In genomic region chr6:73461537-73462350, GRCh38 we compare ENCODE assay signal across 8 cellular contexts. TPM values are rescaled to one million over a fixed set of nuclear protein-coding genes. Genes with fewer than 3 reads are reported as not detected.
DNase-seq lines count a peak whose midpoint lies in the region; ATAC-seq and TF ChIP-seq lines count a peak whose summit lies in the region.

MTO1 (plus strand) TSS chr6:73461737; CDS start chr6:73461855, 118 bp downstream.

- H3K27me3 Mint-ChIP-seq in WTC11 (ENCODE audit: low read depth): no peaks in the 10 kb centered on the region
- H3K27me3 Mint-ChIP-seq in immature natural killer cell (ENCODE audit: low read depth in 3 of 3): peaks cover 9 to 14% (median 10%) of the 10 kb centered on the region in 3 donors

- H3K4me1 ChIP-seq in spleen: peaks cover 0 to 74% (median 52%) of the 10 kb centered on the region in 6 donors

- H3K4me3 Mint-ChIP-seq in WTC11 (peak within 1 kb of the TSS; percentile 98), immature natural killer cell (peak within 1 kb of the TSS; percentile 86 to 100 (median 93))

- H3K27ac Mint-ChIP-seq in WTC11 (peak within 1 kb of the TSS; percentile 97), immature natural killer cell (peak within 1 kb of the TSS; percentile 91 to 100 (median 96))

- H3K9me3 ChIP-seq in spleen: no peaks in the 10 kb centered on the region

- intact Hi-C loops in spleen (cut with DNase I; ENCODE audit: low total_unique reads): loop anchor here (10.0 kb wide), 1 partner anchor 53 kb away; no protein-coding TSS in a partner anchor

- DNase-seq in AG04449 (ENCODE audit: low read depth, low spot score): peak; percentile 54
- peak; percentile 88 for DNase-seq in NCI-H2227 (lab: John Stamatoyannopoulos, UW; ENCODE audit: unreplicated experiment)
- DNase-seq in WTC11 (ENCODE audit: low spot score): peak; percentile 66
- peak; percentile 93 to 94 for DNase-seq in cardiac fibroblast (ENCODE audit: low read depth in 2 of 2)
- DNase-seq in immature natural killer cell: peak; percentile 87 to 88 (median 87)
- peak; percentile 97 for DNase-seq in spleen

- TF ChIP-seq POLR2A in spleen (IDR thresholded peaks at IDR 0.05): no peak

- H3K4me3 ChIP-seq in AG04449 (ENCODE audit: low read depth, low read length): peak within 1 kb of the TSS; percentile 88
- H3K4me3 ChIP-seq in cardiac fibroblast (replicated peaks in 1 of 2; ENCODE audit: low read depth in 2 of 2, low read length in 2 of 2): peak within 1 kb of the TSS; percentile 83 to 92
- H3K4me3 ChIP-seq in spleen: peak within 1 kb of the TSS; percentile 73 to 99 (median 90)

- H3K36me3 Mint-ChIP-seq in WTC11: peaks cover 15% of the 10 kb centered on the region
- peaks cover 0 to 5% (median 4%) of the 10 kb centered on the region in 3 donors for H3K36me3 Mint-ChIP-seq in immature natural killer cell

- WGBS in spleen, 5 donors: 0 to 2% (median 0%) methylated on average over 50 to 55 of the region's 55 CpGs

- POLR2A ChIA-PET in AG04449 (lab: Yijun Ruan, JAX): interaction anchor here (0.6 to 1.9 kb wide), 5 partner anchors 10 to 226 kb away, joined by 3 to 10 read pairs (median 5); partner anchors contain the start of genes CGAS and EEF1A1
- POLR2A ChIA-PET in WTC11 (lab: Charles Lee): interaction anchor here (0.8 to 1.9 kb wide), 8 partner anchors 10 to 192 kb away, joined by 3 to 15 read pairs (median 4); partner anchors contain the start of genes CGAS, EEF1A1 and SLC17A5

- H3K9me3 Mint-ChIP-seq in WTC11: no peaks in the 10 kb centered on the region
- no peaks in the 10 kb centered on the region for H3K9me3 Mint-ChIP-seq in immature natural killer cell

- peak; percentile 95 for ATAC-seq in GM18873 (IDR thresholded peaks at IDR 0.05; ENCODE audit: low FRiP score, unreplicated experiment)
- peak; percentile 94 for ATAC-seq in HG03139 (IDR thresholded peaks at IDR 0.05; ENCODE audit: unreplicated experiment)
- peak; percentile 93 for ATAC-seq in WTC11

- peaks cover 0 to 30% (median 14%) of the 10 kb centered on the region in 6 donors for H3K36me3 ChIP-seq in spleen

- no peak for TF ChIP-seq CTCF in AG04449 (IDR thresholded peaks at IDR 0.05; ENCODE audit: insufficient read depth, low read length, missing control alignments)
- TF ChIP-seq CTCF in WTC11 (IDR thresholded peaks at IDR 0.05): no peak
- no peak for TF ChIP-seq CTCF in cardiac fibroblast (IDR thresholded peaks at IDR 0.05; ENCODE audit: low read depth, low read length)
- no peak for TF ChIP-seq CTCF in spleen (IDR thresholded peaks at IDR 0.05 in 8 of 11, conservative IDR thresholded peaks at IDR 0.05 in 3 of 11)

- CTCF ChIA-PET in AG04449 (lab: Yijun Ruan, JAX) (interaction anchor here (0.7 to 1.8 kb wide), 8 partner anchors 11 to 1749 kb away, joined by 3 to 6 read pairs (median 4); no protein-coding TSS in a partner anchor), WTC11 (lab: Charles Lee) (interaction anchor here (0.8 to 2.7 kb wide), 8 partner anchors 10 to 191 kb away, joined by 3 to 14 read pairs (median 8); partner anchors contain the start of gene CGAS)

- H3K4me1 Mint-ChIP-seq in WTC11 (peaks cover 7% of the 10 kb centered on the region; the same call in 1 of the 2 replicates), immature natural killer cell (peaks cover 34 to 47% of the 10 kb centered on the region in 2 donors)

- peak within 1 kb of the TSS; percentile 95 to 98 (median 98) for H3K27ac ChIP-seq in spleen

- H3K27me3 ChIP-seq in spleen (replicated peaks in 1 of 7): no peaks in the 10 kb centered on the region

TF ChIP-seq in WTC11, 78 proteins besides CTCF, POLR2A, EP300 and RAD21 (continues in another document):
- TF ChIP-seq, protein P1, sequence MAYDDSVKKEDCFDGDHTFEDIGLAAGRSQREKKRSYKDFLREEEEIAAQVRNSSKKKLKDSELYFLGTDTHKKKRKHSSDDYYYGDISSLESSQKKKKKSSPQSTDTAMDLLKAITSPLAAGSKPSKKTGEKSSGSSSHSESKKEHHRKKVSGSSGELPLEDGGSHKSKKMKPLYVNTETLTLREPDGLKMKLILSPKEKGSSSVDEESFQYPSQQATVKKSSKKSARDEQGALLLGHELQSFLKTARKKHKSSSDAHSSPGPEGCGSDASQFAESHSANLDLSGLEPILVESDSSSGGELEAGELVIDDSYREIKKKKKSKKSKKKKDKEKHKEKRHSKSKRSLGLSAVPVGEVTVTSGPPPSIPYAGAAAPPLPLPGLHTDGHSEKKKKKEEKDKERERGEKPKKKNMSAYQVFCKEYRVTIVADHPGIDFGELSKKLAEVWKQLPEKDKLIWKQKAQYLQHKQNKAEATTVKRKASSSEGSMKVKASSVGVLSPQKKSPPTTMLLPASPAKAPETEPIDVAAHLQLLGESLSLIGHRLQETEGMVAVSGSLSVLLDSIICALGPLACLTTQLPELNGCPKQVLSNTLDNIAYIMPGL (CRISPR knock-in tag; IDR thresholded peaks at IDR 0.05): peak; percentile 62; the same call in 1 of the 2 replicates
- TF ChIP-seq TEAD1 (CRISPR knock-in tag; IDR thresholded peaks at IDR 0.05): 0 out of 2 replicates have a peak, but pooled peaks have one; percentile 44
- peak; percentile 58; the same call in 1 of the 2 replicates for TF ChIP-seq ESRRA (CRISPR knock-in tag; IDR thresholded peaks at IDR 0.05; ENCODE audit: borderline replicate concordance)
- peak; percentile 79 for TF ChIP-seq MAX (CRISPR knock-in tag; IDR thresholded peaks at IDR 0.05)
- TF ChIP-seq RELA (CRISPR knock-in tag; IDR thresholded peaks at IDR 0.05; ENCODE audit: borderline replicate concordance): no peak
- TF ChIP-seq MYBL2 (CRISPR knock-in tag; IDR thresholded peaks at IDR 0.05): peak; percentile 56; the same call in 1 of the 2 replicates
- no peak for TF ChIP-seq JAZF1 (CRISPR knock-in tag; IDR thresholded peaks at IDR 0.05)
- TF ChIP-seq HMGA2 (CRISPR knock-in tag; IDR thresholded peaks at IDR 0.05): peak; percentile 95
- peak; percentile 25; the same call in 1 of the 2 replicates for TF ChIP-seq JUN (CRISPR knock-in tag; IDR thresholded peaks at IDR 0.05)
- TF ChIP-seq, protein P2, sequence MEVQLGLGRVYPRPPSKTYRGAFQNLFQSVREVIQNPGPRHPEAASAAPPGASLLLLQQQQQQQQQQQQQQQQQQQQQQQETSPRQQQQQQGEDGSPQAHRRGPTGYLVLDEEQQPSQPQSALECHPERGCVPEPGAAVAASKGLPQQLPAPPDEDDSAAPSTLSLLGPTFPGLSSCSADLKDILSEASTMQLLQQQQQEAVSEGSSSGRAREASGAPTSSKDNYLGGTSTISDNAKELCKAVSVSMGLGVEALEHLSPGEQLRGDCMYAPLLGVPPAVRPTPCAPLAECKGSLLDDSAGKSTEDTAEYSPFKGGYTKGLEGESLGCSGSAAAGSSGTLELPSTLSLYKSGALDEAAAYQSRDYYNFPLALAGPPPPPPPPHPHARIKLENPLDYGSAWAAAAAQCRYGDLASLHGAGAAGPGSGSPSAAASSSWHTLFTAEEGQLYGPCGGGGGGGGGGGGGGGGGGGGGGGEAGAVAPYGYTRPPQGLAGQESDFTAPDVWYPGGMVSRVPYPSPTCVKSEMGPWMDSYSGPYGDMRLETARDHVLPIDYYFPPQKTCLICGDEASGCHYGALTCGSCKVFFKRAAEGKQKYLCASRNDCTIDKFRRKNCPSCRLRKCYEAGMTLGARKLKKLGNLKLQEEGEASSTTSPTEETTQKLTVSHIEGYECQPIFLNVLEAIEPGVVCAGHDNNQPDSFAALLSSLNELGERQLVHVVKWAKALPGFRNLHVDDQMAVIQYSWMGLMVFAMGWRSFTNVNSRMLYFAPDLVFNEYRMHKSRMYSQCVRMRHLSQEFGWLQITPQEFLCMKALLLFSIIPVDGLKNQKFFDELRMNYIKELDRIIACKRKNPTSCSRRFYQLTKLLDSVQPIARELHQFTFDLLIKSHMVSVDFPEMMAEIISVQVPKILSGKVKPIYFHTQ (CRISPR knock-in tag; IDR thresholded peaks at IDR 0.05): no peak
- TF ChIP-seq NR1H2 (CRISPR knock-in tag; IDR thresholded peaks at IDR 0.05): no peak
- TF ChIP-seq, protein P3, sequence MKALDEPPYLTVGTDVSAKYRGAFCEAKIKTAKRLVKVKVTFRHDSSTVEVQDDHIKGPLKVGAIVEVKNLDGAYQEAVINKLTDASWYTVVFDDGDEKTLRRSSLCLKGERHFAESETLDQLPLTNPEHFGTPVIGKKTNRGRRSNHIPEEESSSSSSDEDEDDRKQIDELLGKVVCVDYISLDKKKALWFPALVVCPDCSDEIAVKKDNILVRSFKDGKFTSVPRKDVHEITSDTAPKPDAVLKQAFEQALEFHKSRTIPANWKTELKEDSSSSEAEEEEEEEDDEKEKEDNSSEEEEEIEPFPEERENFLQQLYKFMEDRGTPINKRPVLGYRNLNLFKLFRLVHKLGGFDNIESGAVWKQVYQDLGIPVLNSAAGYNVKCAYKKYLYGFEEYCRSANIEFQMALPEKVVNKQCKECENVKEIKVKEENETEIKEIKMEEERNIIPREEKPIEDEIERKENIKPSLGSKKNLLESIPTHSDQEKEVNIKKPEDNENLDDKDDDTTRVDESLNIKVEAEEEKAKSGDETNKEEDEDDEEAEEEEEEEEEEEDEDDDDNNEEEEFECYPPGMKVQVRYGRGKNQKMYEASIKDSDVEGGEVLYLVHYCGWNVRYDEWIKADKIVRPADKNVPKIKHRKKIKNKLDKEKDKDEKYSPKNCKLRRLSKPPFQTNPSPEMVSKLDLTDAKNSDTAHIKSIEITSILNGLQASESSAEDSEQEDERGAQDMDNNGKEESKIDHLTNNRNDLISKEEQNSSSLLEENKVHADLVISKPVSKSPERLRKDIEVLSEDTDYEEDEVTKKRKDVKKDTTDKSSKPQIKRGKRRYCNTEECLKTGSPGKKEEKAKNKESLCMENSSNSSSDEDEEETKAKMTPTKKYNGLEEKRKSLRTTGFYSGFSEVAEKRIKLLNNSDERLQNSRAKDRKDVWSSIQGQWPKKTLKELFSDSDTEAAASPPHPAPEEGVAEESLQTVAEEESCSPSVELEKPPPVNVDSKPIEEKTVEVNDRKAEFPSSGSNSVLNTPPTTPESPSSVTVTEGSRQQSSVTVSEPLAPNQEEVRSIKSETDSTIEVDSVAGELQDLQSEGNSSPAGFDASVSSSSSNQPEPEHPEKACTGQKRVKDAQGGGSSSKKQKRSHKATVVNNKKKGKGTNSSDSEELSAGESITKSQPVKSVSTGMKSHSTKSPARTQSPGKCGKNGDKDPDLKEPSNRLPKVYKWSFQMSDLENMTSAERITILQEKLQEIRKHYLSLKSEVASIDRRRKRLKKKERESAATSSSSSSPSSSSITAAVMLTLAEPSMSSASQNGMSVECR (CRISPR knock-in tag; IDR thresholded peaks at IDR 0.05; ENCODE audit: borderline replicate concordance): 0 out of 2 replicates have a peak, but pooled peaks have one; percentile 42
- peak; percentile 55 for TF ChIP-seq NFYB (CRISPR knock-in tag; conservative IDR thresholded peaks at IDR 0.05; ENCODE audit: low read depth)

RNA-seq across cellular contexts. Expression of gene MTO1, which starts in this region (rescaled TPM):
- 24.1 to 32.4 TPM (median 28.2 TPM) in 3 replicates for total RNA-seq in WTC11 (2021)
- 10 to 100 TPM; 12.3 to 40.4 (median 28.5) TPM for polyA plus RNA-seq in immature natural killer cell
- 10 to 100 TPM; 31.7 to 50.2 (median 45.3) TPM for total RNA-seq in spleen
- 10 to 100 TPM; 17.8 to 26.4 (median 23.6) TPM for polyA plus RNA-seq in spleen

Comparison
In these comparisons a context has a peak if more than half of its experiments do, and no peak if none do; other contexts are left out.
1. Peak in every context shown above with its lines: DNase-seq, ATAC-seq, H3K4me3 ChIP-seq and H3K27ac ChIP-seq.